Comparison of ENCODE assay signal across 11 cellular contexts in the genomic region with DNA sequence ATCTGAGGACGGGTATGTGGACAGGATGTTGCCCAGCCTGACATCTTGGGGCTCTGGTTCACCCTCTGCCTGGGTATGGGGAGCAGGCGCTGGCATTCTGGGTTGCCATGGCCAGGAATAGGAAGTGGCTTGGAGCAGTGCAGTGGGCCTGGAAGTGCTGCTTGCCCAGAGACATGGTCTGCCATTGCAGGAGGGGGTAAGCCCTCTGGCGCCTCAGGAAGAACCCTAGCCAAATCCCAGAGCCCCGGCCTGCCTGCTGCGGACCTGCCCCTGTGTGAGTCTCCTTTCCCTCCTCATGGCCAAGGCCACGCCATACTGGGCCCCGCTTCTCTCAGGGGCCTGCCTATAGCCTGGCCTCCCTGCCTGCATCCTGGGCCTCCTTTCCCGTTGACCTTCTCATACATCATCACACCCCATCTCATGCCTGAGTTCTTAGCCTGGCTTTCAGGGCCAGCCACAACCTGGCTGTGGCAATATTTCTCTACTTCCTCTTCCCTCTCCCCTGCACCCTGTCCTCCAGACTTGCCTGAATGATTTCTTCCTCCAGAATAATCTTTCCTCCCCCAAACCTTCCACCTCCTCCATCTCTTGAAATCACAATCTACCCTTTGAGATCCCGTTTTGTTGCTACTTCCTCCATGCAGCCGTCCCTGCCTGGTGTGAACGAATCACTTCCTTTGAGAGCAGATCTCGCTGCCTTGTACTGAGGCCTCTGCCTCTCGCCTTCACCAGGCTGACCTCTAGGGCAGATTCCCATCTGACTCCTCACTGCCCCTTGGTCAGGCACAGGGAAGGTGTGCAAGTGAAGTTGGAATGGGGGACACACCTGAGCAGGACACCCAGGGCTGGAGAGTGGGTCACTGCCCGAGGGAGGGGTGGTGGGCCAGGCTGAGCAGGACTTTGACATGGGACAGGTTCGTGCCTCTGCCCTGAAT.
A peak's percentile ranks its signal among the peaks of the same experiment; 100 is the strongest.
DNase-seq lines count a peak whose midpoint lies in the region; ATAC-seq and TF ChIP-seq lines count a peak whose summit lies in the region.
"Had no signal": no experiment of that assay in that cellular context is flagged by ENCODE, and none has a peak within 500 bp of the region (broad histone marks: within the 10 kb centered on the region; RNA-seq: fewer than 3 reads in every experiment).

No MANE protein-coding gene starts in this region.

- H3K27ac ChIP-seq in BLaER1: peak overlapping the region; percentile 51
- H3K27ac ChIP-seq in coronary artery: peak overlapping the region; percentile 91 to 94
- H3K27ac ChIP-seq: cardiac muscle cell had no signal

- peaks cover 44% of the 10 kb centered on the region for H3K4me1 Mint-ChIP-seq in nephron

- peaks cover 72% of the 10 kb centered on the region for H3K4me1 ChIP-seq in BLaER1

- peak overlapping the region in 2 of 3 experiments; percentile 9 to 93 for H3K27ac Mint-ChIP-seq in nephron

- no peaks in the 10 kb centered on the region for H3K27me3 Mint-ChIP-seq in nephron (ENCODE audit: low read depth)
- H3K27me3 Mint-ChIP-seq: T-cell had no signal

- no peaks in the 10 kb centered on the region for H3K27me3 ChIP-seq in BLaER1
- H3K27me3 ChIP-seq: cardiac muscle cell, left lung had no signal

- no peaks in the 10 kb centered on the region for H3K36me3 ChIP-seq in BLaER1
- H3K36me3 ChIP-seq: cardiac muscle cell, left lung had no signal

- H3K4me3 ChIP-seq in BLaER1 (no peak overlapping the region), coronary artery (no peak overlapping the region)
- H3K4me3 ChIP-seq: cardiac muscle cell, left lung had no signal

- DNase-seq in MV-4-11 (lab: John Stamatoyannopoulos, UW) (peak; percentile 70), coronary artery (ENCODE audit: low spot score) (peak; percentile 72), inferior parietal cortex (ENCODE audit: extremely low spot score) (no peak), NCI-H82 treated with DMSO at 0.1 percent for 48 hours (lab: John Stamatoyannopoulos, UW; ENCODE audit: unreplicated experiment) (no peak)
- DNase-seq: left lung had no signal

- H3K36me3 Mint-ChIP-seq in nephron (ENCODE audit: low read depth): no peaks in the 10 kb centered on the region
- H3K36me3 Mint-ChIP-seq: T-cell had no signal

- TF ChIP-seq CTCF in coronary artery (IDR thresholded peaks at IDR 0.05) (no peak), nephron (IDR thresholded peaks at IDR 0.05; ENCODE audit: unreplicated experiment in 3 of 3) (no peak)

- ATAC-seq in HG03045 (IDR thresholded peaks at IDR 0.05; ENCODE audit: unreplicated experiment) (no peak), HG02870 (IDR thresholded peaks at IDR 0.05; ENCODE audit: unreplicated experiment) (no peak)

- peak overlapping the region; percentile 41; the same call in 1 of the 2 replicates for H3K9ac ChIP-seq in BLaER1

- H3K4me2 ChIP-seq in BLaER1: peak overlapping the region; percentile 79

- H3K9me3 ChIP-seq in BLaER1: no peaks in the 10 kb centered on the region
- H3K9me3 ChIP-seq: left lung had no signal

- peak overlapping the region in 1 of 3 experiments; percentile 1 for H3K4me3 Mint-ChIP-seq in nephron
- H3K4me3 Mint-ChIP-seq: T-cell had no signal

- no peaks in the 10 kb centered on the region for H3K9me3 Mint-ChIP-seq in nephron
- H3K9me3 Mint-ChIP-seq: T-cell had no signal

- peaks cover 18% of the 10 kb centered on the region for H4K20me1 ChIP-seq in BLaER1

Comparison
In these comparisons a context has a peak if more than half of its experiments do, and no peak if none do; other contexts are left out.
1. DNase-seq: peak in MV-4-11 (single experiment) and coronary artery (single experiment); none in inferior parietal cortex (single experiment) and NCI-H82 treated with DMSO at 0.1 percent for 48 hours (single experiment).